Comparison of ENCODE assay signal across 27 cellular contexts in the genomic region with DNA sequence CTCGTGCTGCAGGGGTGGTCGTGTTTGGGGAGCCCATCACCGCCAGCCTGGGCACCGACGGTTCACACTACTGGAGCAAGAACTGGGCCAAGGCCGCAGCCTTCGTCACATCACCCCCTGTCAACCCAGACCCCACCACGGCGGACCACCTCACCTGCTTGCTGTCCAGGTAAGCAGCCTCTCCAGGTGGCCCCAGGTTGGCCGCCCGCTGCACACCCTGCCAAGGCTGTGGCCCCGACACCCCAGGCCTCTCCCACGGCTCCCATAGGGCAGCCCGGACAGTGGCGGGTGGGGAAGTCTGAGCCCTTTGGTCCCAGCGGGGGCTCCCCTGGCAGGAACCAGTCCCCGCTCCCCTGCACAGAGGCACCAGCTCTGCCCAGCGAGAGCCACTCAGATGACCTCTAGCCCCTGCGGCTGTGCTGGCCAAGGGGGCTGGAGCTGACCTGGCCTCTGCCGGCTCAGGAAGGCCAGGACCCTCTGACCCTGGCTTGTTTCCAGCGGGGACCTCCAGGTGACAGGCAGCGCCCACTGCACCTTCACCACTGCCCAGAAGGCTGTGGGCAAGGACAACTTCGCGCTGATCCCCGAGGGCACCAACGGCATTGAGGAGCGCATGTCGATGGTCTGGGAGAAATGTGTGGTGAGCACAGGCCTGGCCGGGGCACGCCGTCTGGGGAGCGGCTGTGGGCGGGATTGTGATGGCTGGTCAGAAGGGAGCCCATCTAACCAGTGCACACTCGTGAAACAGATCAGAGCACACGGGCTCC. TPM values are rescaled to one million over a fixed set of nuclear protein-coding genes. Genes with fewer than 3 reads are reported as not detected.
DNase-seq lines count a peak whose midpoint lies in the region; ATAC-seq, FAIRE-seq and TF ChIP-seq lines count a peak whose summit lies in the region.
"Had no signal": no experiment of that assay in that cellular context is flagged by ENCODE, and none has a peak within 500 bp of the region (broad histone marks: within the 10 kb centered on the region; RNA-seq: fewer than 3 reads in every experiment).

No MANE protein-coding gene starts in this region.

- in situ Hi-C loops in GM13977 (cut with MboI; ENCODE audit: low pct_unique_long_range_greater_than_20kb, low sequenced_read_pairs, unreplicated experiment) = loop anchor here (25.0 kb wide), 1 partner anchor 437 kb away; no protein-coding TSS in a partner anchor

- H3K27ac ChIP-seq in heart right ventricle (no peak overlapping the region), kidney (ENCODE audit: low read depth in 2 of 2, low read length in 2 of 2) (no peak overlapping the region), spleen (no peak overlapping the region)
- H3K27ac ChIP-seq: A549, C4-2B, SJSA1 had no signal

- DNase-seq in left ventricle myocardium superior (peak; percentile 24), heart right ventricle (no peak), GM13977 (ENCODE audit: low spot score) (peak; percentile 33), kidney (peak; percentile 77), spleen (peak; percentile 73), NCI-H2227 (lab: John Stamatoyannopoulos, UW; ENCODE audit: unreplicated experiment) (no peak)
- DNase-seq: AML-193; Caco-2; CD8-positive, alpha-beta T cell; DMS 273 treated with DMSO at 0.1 percent for 48 hours; DMS79 treated with DMSO at 0.1 percent for 48 hours; Kasumi-1; MV-4-11; NCI-H1105; NCI-H1436 treated with DMSO at 0.1 percent for 48 hours; NCI-H187 treated with DMSO at 0.1 percent for 48 hours; NCI-H2107; NCI-H446; NCI-H524 treated with DMSO at 0.1 percent for 48 hours; NCI-H82; NK-92 treated with Interleukin-12 subunit alpha and Interleukin-12 subunit beta, amount 100 ng/mL, for 24 hours; PC-3 had no signal

- H3K9ac ChIP-seq in kidney (ENCODE audit: low read length in 2 of 2) = no peak overlapping the region

- H3K9me3 ChIP-seq in heart right ventricle (no peaks in the 10 kb centered on the region), kidney (ENCODE audit: control insufficient read depth in 1 of 2, low read length in 2 of 2) (no peaks in the 10 kb centered on the region), spleen (no peaks in the 10 kb centered on the region)
- H3K9me3 ChIP-seq: A549, Caco-2, SJSA1 had no signal

- peaks cover 0 to 29% (median 0%) of the 10 kb centered on the region in 9 donors for H3K36me3 ChIP-seq in heart right ventricle
- H3K36me3 ChIP-seq in kidney (ENCODE audit: control insufficient read depth in 1 of 2, insufficient read depth in 2 of 2, low read length in 2 of 2) = no peaks in the 10 kb centered on the region
- no peaks in the 10 kb centered on the region for H3K36me3 ChIP-seq in spleen
- H3K36me3 ChIP-seq: SJSA1 had no signal

- WGBS in heart right ventricle, 2 donors = 91 to 92% methylated on average over 35 of the region's 35 CpGs
- WGBS in spleen, 5 donors = 85 to 92% (median 88%) methylated on average over 22 to 35 of the region's 35 CpGs

- no peak for TF ChIP-seq POLR2A in spleen (IDR thresholded peaks at IDR 0.05)

- no peak for ATAC-seq in left ventricle myocardium superior
- no peak for ATAC-seq in heart right ventricle
- ATAC-seq in GM18867 (IDR thresholded peaks at IDR 0.05; ENCODE audit: unreplicated experiment) = no peak
- ATAC-seq: A549; CD8-positive, alpha-beta T cell; PC-3 had no signal

- H3K4me1 ChIP-seq in heart right ventricle = no peaks in the 10 kb centered on the region
- H3K4me1 ChIP-seq in kidney (ENCODE audit: control insufficient read depth in 1 of 2, insufficient read depth in 1 of 2, low read depth in 1 of 2, low read length in 2 of 2) = no peaks in the 10 kb centered on the region
- no peaks in the 10 kb centered on the region for H3K4me1 ChIP-seq in spleen
- H3K4me1 ChIP-seq: A549, SJSA1 had no signal

- FAIRE-seq in kidney (lab: Jason Lieb, UNC) = no peak
- FAIRE-seq: A549, GM12892 had no signal

- H3K4me3 ChIP-seq in heart right ventricle (no peak overlapping the region), kidney (ENCODE audit: low read length in 2 of 2) (no peak overlapping the region), spleen (no peak overlapping the region)
- H3K4me3 ChIP-seq: A549, SJSA1 had no signal

- intact Hi-C loops in left ventricle myocardium superior (cut with micrococcal nuclease) (no loop called here), heart right ventricle (cut with DNase I) (no loop called here), kidney (cut with DNase I) (no loop called here), spleen (cut with DNase I; ENCODE audit: low total_unique reads) (no loop called here)

- H3K27me3 ChIP-seq in heart right ventricle = no peaks in the 10 kb centered on the region
- H3K27me3 ChIP-seq in spleen (replicated peaks in 1 of 7) = peaks cover 0 to 13% (median 0%) of the 10 kb centered on the region in 7 donors
- H3K27me3 ChIP-seq: SJSA1 had no signal

- TF ChIP-seq CTCF in heart right ventricle (IDR thresholded peaks at IDR 0.05) = no peak
- no peak for TF ChIP-seq CTCF in GM13977 (IDR thresholded peaks at IDR 0.05; ENCODE audit: extremely low read depth, insufficient read depth, missing control alignments)
- no peak for TF ChIP-seq CTCF in kidney (IDR thresholded peaks at IDR 0.05; ENCODE audit: borderline replicate concordance, extremely low read depth, insufficient read depth)
- TF ChIP-seq CTCF in spleen (IDR thresholded peaks at IDR 0.05 in 8 of 11, conservative IDR thresholded peaks at IDR 0.05 in 3 of 11) = no peak

RNA-seq across cellular contexts. Expression of a gene that starts 13.8 kb away (rescaled TPM):
- total RNA-seq in left ventricle myocardium superior (45.2 TPM), heart right ventricle (10 to 100 TPM in 9 of 10 donors, 1 to 10 TPM in 1; 9.4 to 78.9 (median 32.6) TPM), kidney (0.60 TPM), spleen (1 to 10 TPM in 4 of 7 donors, under 1 TPM in 2, not detected in 1; 0.85 to 6.0 (median 1.6) TPM)
- polyA plus RNA-seq in heart right ventricle (10 to 100 TPM in 1 of 2 donors, 1 to 10 TPM in 1; 2.4 to 19.2 TPM), kidney (ENCODE audit: insufficient read depth, low read depth, low replicate concordance) (not detected), spleen (1 to 10 TPM in 1 of 3 donors, under 1 TPM in 2; 0.55 to 1.0 (median 0.96) TPM)
- total RNA-seq: Caco-2 had no signal

Comparison
In these comparisons a context has a peak if more than half of its experiments do, and no peak if none do; other contexts are left out.
1. DNase-seq: peak in left ventricle myocardium superior (single experiment), GM13977 (single experiment), kidney (single experiment) and spleen (single experiment); none in heart right ventricle (0 of 2) and NCI-H2227 (single experiment).